28 cellular contexts compared by ENCODE assay signal in the genomic region with DNA sequence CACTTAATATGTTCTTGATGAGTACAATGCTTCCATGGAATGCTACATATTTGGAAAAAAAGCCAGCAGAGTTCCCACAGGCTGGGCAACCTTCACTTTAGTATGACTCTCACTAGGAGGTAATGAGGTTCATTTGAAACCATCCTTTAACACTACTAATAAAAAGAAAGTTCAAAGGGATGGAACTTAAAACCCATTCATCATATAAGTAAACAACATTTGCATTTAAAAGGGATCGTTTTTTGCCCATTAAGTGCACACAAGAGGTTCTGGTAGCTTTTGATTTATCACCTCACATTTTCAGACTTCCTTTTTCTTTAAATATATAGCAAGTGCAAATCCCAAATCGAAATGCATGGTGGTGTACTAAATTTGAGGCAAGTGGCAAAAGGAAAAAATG.
DNase-seq lines count a peak whose midpoint lies in the region; ATAC-seq, FAIRE-seq and TF ChIP-seq lines count a peak whose summit lies in the region.
"Had no signal": no experiment of that assay in that cellular context is flagged by ENCODE, and none has a peak within 500 bp of the region (broad histone marks: within the 10 kb centered on the region; RNA-seq: fewer than 3 reads in every experiment).

No MANE protein-coding gene starts in this region.

- no TSS peak for BruUV-seq in HepG2 (replicated peaks; lab: Mats Ljungman, UMichigan)
- BruUV-seq in GM12878 (replicated peaks; lab: Mats Ljungman, UMichigan), result no TSS peak

- no peak overlapping the region for H3K4me3 Mint-ChIP-seq in activated CD4-positive, alpha-beta T cell treated with anti-CD3 and anti-CD28 coated beads, Interleukin-2, amount 10 ng/mL, durations not matched to agents 24 days and 14 days
- H3K4me3 Mint-ChIP-seq: CD4-positive, alpha-beta memory T cell; IgD-negative memory B cell had no signal

- H3K9me3 Mint-ChIP-seq in activated CD4-positive, alpha-beta T cell treated with anti-CD3 and anti-CD28 coated beads, Interleukin-2, amount 10 ng/mL, durations not matched to agents 24 days and 14 days, result peaks cover 7% of the 10 kb centered on the region

- ATAC-seq in HepG2 (no peak), right lobe of liver (no peak), GM12878 (peak; percentile 41), GM18868 (IDR thresholded peaks at IDR 0.05; ENCODE audit: unreplicated experiment) (no peak), GM19324 (IDR thresholded peaks at IDR 0.05; ENCODE audit: low FRiP score, unreplicated experiment) (no peak)

- H3K9me3 ChIP-seq in HepG2 (ENCODE audit: low read length) (peaks cover 60% of the 10 kb centered on the region), right lobe of liver (no peaks in the 10 kb centered on the region), GM12878 (replicated peaks; ENCODE audit: control insufficient read depth, insufficient read depth, low read length) (no peaks in the 10 kb centered on the region)
- H3K9me3 ChIP-seq: Caco-2, Peyer's patch had no signal

- H3K9ac ChIP-seq in HepG2 (ENCODE audit: insufficient read depth, low read depth, low read length) (no peak overlapping the region), GM12878 (ENCODE audit: control insufficient read depth, insufficient read depth, low read length) (no peak overlapping the region)
- H3K9ac ChIP-seq: KMS-11 had no signal

- in situ Hi-C loops in HepG2 (cut with HindIII; ENCODE audit: extremely low pct_ligation_motif_present, low pct_unique_long_range_greater_than_20kb) (no loop called here), GM12878 (cut with MboI) (no loop called here)

- intact Hi-C loops in HepG2 (cut with micrococcal nuclease; ENCODE audit: unreplicated experiment) (no loop called here), right lobe of liver (cut with DNase I) (no loop called here), GM12878 (cut with micrococcal nuclease; ENCODE audit: unreplicated experiment) (no loop called here)
- intact Hi-C loops in activated CD4-positive, alpha-beta T cell treated with anti-CD3 and anti-CD28 coated beads, Interleukin-2, amount 10 ng/mL, durations not matched to agents 24 days and 14 days (cut with micrococcal nuclease), result no loop called here

- no peaks in the 10 kb centered on the region for H3K4me1 Mint-ChIP-seq in activated CD4-positive, alpha-beta T cell treated with anti-CD3 and anti-CD28 coated beads, Interleukin-2, amount 10 ng/mL, durations not matched to agents 24 days and 14 days
- H3K4me1 Mint-ChIP-seq: CD4-positive, alpha-beta memory T cell; IgD-negative memory B cell had no signal

- 46% methylated on average over 2 of the region's 2 CpGs for WGBS in HepG2 (ENCODE audit: low lambda C conversion rate)
- 14% methylated on average over 2 of the region's 2 CpGs for WGBS in right lobe of liver (ENCODE audit: insufficient coverage, low coverage, low lambda C conversion rate, missing lambda C conversion rate)
- 2% methylated on average over 2 of the region's 2 CpGs for WGBS in GM12878 (ENCODE audit: insufficient coverage, insufficient replicate concordance, low lambda C conversion rate, missing lambda C conversion rate)

- RAD21 ChIA-PET in GM12878 (lab: Charles Lee; ENCODE audit: unreplicated experiment), result no interaction called here

- POLR2A ChIA-PET in HepG2 (lab: Yijun Ruan, JAX) (no interaction called here), GM12878 (lab: Charles Lee) (no interaction called here)

- H3K79me2 ChIP-seq in HepG2 (ENCODE audit: insufficient read depth, low read length) (no peaks in the 10 kb centered on the region), GM12878 (ENCODE audit: control insufficient read depth, insufficient read depth, low read length) (no peaks in the 10 kb centered on the region)

- H3K27ac Mint-ChIP-seq in activated CD4-positive, alpha-beta T cell treated with anti-CD3 and anti-CD28 coated beads, Interleukin-2, amount 10 ng/mL, durations not matched to agents 24 days and 14 days, result no peak overlapping the region
- H3K27ac Mint-ChIP-seq: CD4-positive, alpha-beta memory T cell; IgD-negative memory B cell had no signal

- H3K36me3 Mint-ChIP-seq in activated CD4-positive, alpha-beta T cell treated with anti-CD3 and anti-CD28 coated beads, Interleukin-2, amount 10 ng/mL, durations not matched to agents 24 days and 14 days (ENCODE audit: low read depth), result no peaks in the 10 kb centered on the region
- H3K36me3 Mint-ChIP-seq: CD4-positive, alpha-beta memory T cell had no signal

- FAIRE-seq in HepG2 (lab: Jason Lieb, UNC) (no peak), GM12878 (lab: Jason Lieb, UNC) (no peak)
- FAIRE-seq: GM12892 had no signal

- H3K4me2 ChIP-seq in HepG2 (ENCODE audit: low read depth, low read length) (no peak overlapping the region), GM12878 (ENCODE audit: control insufficient read depth, insufficient read depth) (no peak overlapping the region)
- H3K4me2 ChIP-seq: KMS-11 had no signal

- peaks cover 27% of the 10 kb centered on the region for H3K4me1 ChIP-seq in HepG2 (ENCODE audit: insufficient read depth, low read length)
- no peaks in the 10 kb centered on the region for H3K4me1 ChIP-seq in right lobe of liver
- H3K4me1 ChIP-seq in GM12878 (ENCODE audit: control insufficient read depth, insufficient read depth, low read length), result no peaks in the 10 kb centered on the region
- H3K4me1 ChIP-seq: Peyer's patch had no signal

- CTCF ChIA-PET in HepG2 (lab: Yijun Ruan, JAX; ENCODE audit: low intra/inter-chr PET ratio, low total read pairs) (no interaction called here), GM12878 (lab: Yijun Ruan, JAX) (no interaction called here)

- no peaks in the 10 kb centered on the region for H3K27me3 Mint-ChIP-seq in activated CD4-positive, alpha-beta T cell treated with anti-CD3 and anti-CD28 coated beads, Interleukin-2, amount 10 ng/mL, durations not matched to agents 24 days and 14 days
- H3K27me3 Mint-ChIP-seq: CD4-positive, alpha-beta memory T cell; IgD-negative memory B cell had no signal

- H3K4me3 ChIP-seq in HepG2 (replicated peaks in 1 of 3; ENCODE audit: insufficient read depth in 1 of 3, low read depth in 2 of 3, low read length in 3 of 3) (no peak overlapping the region), right lobe of liver (no peak overlapping the region), GM12878 (no peak overlapping the region)
- H3K4me3 ChIP-seq: Peyer's patch had no signal

- SMC1A ChIA-PET in GM12878 (lab: Charles Lee; ENCODE audit: uncharacterized antibody, unreplicated experiment), result interaction anchor here (1.1 to 1.2 kb wide), 2 partner anchors 14 to 23 kb away, joined by 3 to 4 read pairs; no protein-coding TSS in a partner anchor

- TF ChIP-seq RAD21 in HepG2 (CRISPR knock-in tag; IDR thresholded peaks at IDR 0.05) (no peak), GM12878 (IDR thresholded peaks at IDR 0.05; ENCODE audit: insufficient read depth, low read depth, low read length) (no peak)

- DNase-seq in HepG2 (ENCODE audit: low spot score), result no peak
- no peak for DNase-seq in right lobe of liver
- DNase-seq in NCI-H748 (lab: John Stamatoyannopoulos, UW; ENCODE audit: unreplicated experiment), result peak; percentile 82
- no peak for DNase-seq in GM12878 (ENCODE audit: low read depth, low spot score)
- no peak for DNase-seq in activated CD4-positive, alpha-beta T cell treated with anti-CD3 and anti-CD28 coated beads, Interleukin-2, amount 10 ng/mL, durations not matched to agents 24 days and 14 days
- no peak for DNase-seq in AML-193 (lab: John Stamatoyannopoulos, UW)
- DNase-seq: C1 segment of cervical spinal cord; Caco-2; CD4-positive, alpha-beta memory T cell; DMS 273 treated with DMSO at 0.1 percent for 48 hours; DMS79 treated with DMSO at 0.1 percent for 48 hours; GF-D8; GOT3; HCEC 1CT; MM.1S; NCI-H2029; NCI-H2171; NCI-H226; NCI-H510A; NCI-H82; OCI-M1; Peyer's patch; SHP77 treated with DMSO at 0.1 percent for 48 hours had no signal

- no peaks in the 10 kb centered on the region for H3K36me3 ChIP-seq in HepG2 (replicated peaks in 1 of 2; ENCODE audit: control insufficient read depth in 1 of 2, insufficient read depth in 2 of 2, low read length in 2 of 2)
- no peaks in the 10 kb centered on the region for H3K36me3 ChIP-seq in right lobe of liver
- H3K36me3 ChIP-seq in GM12878 (ENCODE audit: control insufficient read depth in 2 of 2, insufficient read depth in 2 of 2, low read length in 1 of 2), result no peaks in the 10 kb centered on the region
- H3K36me3 ChIP-seq: Peyer's patch had no signal

- H4K20me1 ChIP-seq in HepG2 (ENCODE audit: insufficient read depth, low read length), result no peaks in the 10 kb centered on the region
- no peaks in the 10 kb centered on the region for H4K20me1 ChIP-seq in GM12878 (ENCODE audit: control insufficient read depth, insufficient read depth)

- TF ChIP-seq POLR2A in HepG2 (IDR thresholded peaks at IDR 0.05; ENCODE audit: insufficient read depth in 1 of 2, low read depth in 2 of 2, low read length in 2 of 2) (no peak), right lobe of liver (IDR thresholded peaks at IDR 0.05) (no peak), GM12878 (IDR thresholded peaks at IDR 0.05; ENCODE audit: low read depth, low read length) (no peak)

- H3K27ac ChIP-seq in HepG2 (ENCODE audit: extremely low read length, insufficient read depth, low read length) (peak overlapping the region; percentile 91), right lobe of liver (no peak overlapping the region), GM12878 (ENCODE audit: control insufficient read depth, insufficient read depth) (no peak overlapping the region)
- H3K27ac ChIP-seq: KMS-11, Peyer's patch had no signal

- TF ChIP-seq CTCF in HepG2 (CRISPR knock-in tag; IDR thresholded peaks at IDR 0.05) (no peak), right lobe of liver (IDR thresholded peaks at IDR 0.05) (no peak), GM12878 (IDR thresholded peaks at IDR 0.05 in 2 of 3, conservative IDR thresholded peaks at IDR 0.05 in 1 of 3; ENCODE audit: control insufficient read depth in 2 of 3, extremely low read depth in 1 of 3, insufficient read depth in 1 of 3, low read depth in 3 of 3, low read length in 3 of 3) (no peak)

- H2AFZ ChIP-seq in HepG2 (ENCODE audit: low read length) (peak overlapping the region; percentile 11), GM12878 (ENCODE audit: control insufficient read depth, low read depth, low read length) (no peak overlapping the region)

- H3K27me3 ChIP-seq in HepG2 (ENCODE audit: control insufficient read depth in 1 of 2, insufficient read depth in 2 of 2, low read length in 2 of 2) (no peaks in the 10 kb centered on the region), right lobe of liver (no peaks in the 10 kb centered on the region), GM12878 (replicated peaks in 1 of 2; ENCODE audit: control insufficient read depth in 2 of 2, insufficient read depth in 2 of 2, low read length in 1 of 2) (no peaks in the 10 kb centered on the region)
- H3K27me3 ChIP-seq: Peyer's patch had no signal

- TF ChIP-seq EP300 in HepG2 (IDR thresholded peaks at IDR 0.05; ENCODE audit: low read depth in 2 of 2, low read length in 2 of 2) (no peak), HepG2 (CRISPR knock-in tag; IDR thresholded peaks at IDR 0.05; ENCODE audit: borderline replicate concordance) (no peak), GM12878 (IDR thresholded peaks at IDR 0.05; ENCODE audit: borderline replicate concordance in 1 of 2, control insufficient read depth in 1 of 2, low read depth in 2 of 2, low read length in 2 of 2) (no peak)

TF ChIP-seq in HepG2, 621 proteins besides CTCF, POLR2A, EP300 and RAD21 (continues in another document):
- TF ChIP-seq TP53 (CRISPR knock-in tag; conservative IDR thresholded peaks at IDR 0.05), result no peak

TF ChIP-seq in GM12878, 131 proteins besides CTCF, POLR2A, EP300 and RAD21 (continues in another document):
- TF ChIP-seq ATF7 (IDR thresholded peaks at IDR 0.05; ENCODE audit: low read depth), result no peak
